Comparison of ENCODE assay signal across 8 cellular contexts in the genomic region with DNA sequence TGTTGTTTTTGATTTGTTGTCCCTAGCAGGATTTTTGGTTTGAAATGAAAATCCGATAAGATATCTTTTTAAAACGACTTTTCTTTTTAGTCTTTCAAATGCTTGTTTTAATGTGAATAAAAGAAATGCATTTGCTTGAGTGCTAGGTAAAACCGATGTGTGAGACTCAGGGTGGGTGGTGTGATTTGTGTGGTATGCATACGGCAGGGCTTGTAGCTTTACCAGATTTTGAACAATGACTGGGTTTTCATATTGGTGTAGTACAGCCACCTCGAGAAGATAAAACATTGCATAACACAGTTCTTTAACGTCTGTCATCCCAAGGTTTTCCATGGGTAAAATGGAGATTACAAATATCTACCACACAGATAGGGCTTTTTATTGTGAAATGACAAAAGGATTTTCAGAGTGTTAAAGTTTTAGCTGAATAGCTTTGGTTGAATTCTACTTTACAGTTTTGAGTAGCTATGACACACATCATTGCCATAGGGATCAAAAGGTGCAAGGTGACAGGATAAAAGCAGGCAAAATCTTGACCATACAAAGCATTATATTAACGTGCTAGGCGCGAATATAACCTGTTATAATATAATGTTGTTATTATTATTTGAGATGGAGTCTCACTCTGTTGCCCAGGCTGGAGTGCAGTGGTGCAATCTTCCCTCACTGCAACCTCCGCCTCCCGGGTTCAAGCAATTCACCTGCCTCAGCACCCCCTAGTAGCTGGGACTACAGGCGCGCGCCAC. TPM values are rescaled to one million over a fixed set of nuclear protein-coding genes. Genes with fewer than 3 reads are reported as not detected.
DNase-seq lines count a peak whose midpoint lies in the region; ATAC-seq and FAIRE-seq lines count a peak whose summit lies in the region.

No MANE protein-coding gene starts in this region.

- no peak overlapping the region for H3K9ac ChIP-seq in adipocyte (ENCODE audit: low read length)

- no peaks in the 10 kb centered on the region for H3K27me3 ChIP-seq in adipocyte (replicated peaks; ENCODE audit: control insufficient read depth, insufficient read depth, low read length)

- no peak for DNase-seq in stimulated activated naive CD8-positive, alpha-beta T cell treated with anti-CD3 and anti-CD28 coated beads, Interleukin-15, Interleukin-2, amounts not matched to agents 100 U/mL and 50 U/mL, for 24 hours
- DNase-seq in adipocyte (ENCODE audit: low read depth), result no peak
- DNase-seq in naive B cell, result no peak
- DNase-seq in HTR-8/SVneo (ENCODE audit: insufficient read length, low spot score), result no peak
- DNase-seq in central memory CD4-positive, alpha-beta T cell, result no peak

- H3K9me3 ChIP-seq in adipocyte (ENCODE audit: control insufficient read depth, low read length), result no peaks in the 10 kb centered on the region

- peaks cover 9% of the 10 kb centered on the region for H3K36me3 Mint-ChIP-seq in stimulated activated naive CD8-positive, alpha-beta T cell treated with anti-CD3 and anti-CD28 coated beads, Interleukin-15, Interleukin-2, amounts not matched to agents 100 ng/mL and 50 ng/mL, for 24 hours (ENCODE audit: low read depth)
- peaks cover 5 to 16% of the 10 kb centered on the region in 2 donors for H3K36me3 Mint-ChIP-seq in naive B cell

- no peak overlapping the region for H3K27ac Mint-ChIP-seq in stimulated activated naive CD8-positive, alpha-beta T cell treated with anti-CD3 and anti-CD28 coated beads, Interleukin-15, Interleukin-2, amounts not matched to agents 100 ng/mL and 50 ng/mL, for 24 hours
- peak overlapping the region; percentile 7 to 100 (median 94) for H3K27ac Mint-ChIP-seq in naive B cell

- peaks cover 4% of the 10 kb centered on the region for H3K27me3 Mint-ChIP-seq in stimulated activated naive CD8-positive, alpha-beta T cell treated with anti-CD3 and anti-CD28 coated beads, Interleukin-15, Interleukin-2, amounts not matched to agents 100 ng/mL and 50 ng/mL, for 24 hours
- H3K27me3 Mint-ChIP-seq in naive B cell, result no peaks in the 10 kb centered on the region

- H3K36me3 ChIP-seq in adipocyte (ENCODE audit: control insufficient read depth, insufficient read depth, low read length, severe bottlenecking), result peaks cover 2% of the 10 kb centered on the region

- H3K4me1 ChIP-seq in adipocyte (ENCODE audit: control insufficient read depth, insufficient read depth, low read length), result peaks cover 21% of the 10 kb centered on the region

- H3K9me3 Mint-ChIP-seq in stimulated activated naive CD8-positive, alpha-beta T cell treated with anti-CD3 and anti-CD28 coated beads, Interleukin-15, Interleukin-2, amounts not matched to agents 100 ng/mL and 50 ng/mL, for 24 hours, result no peaks in the 10 kb centered on the region
- H3K9me3 Mint-ChIP-seq in naive B cell, result no peaks in the 10 kb centered on the region

- H3K4me1 Mint-ChIP-seq in stimulated activated naive CD8-positive, alpha-beta T cell treated with anti-CD3 and anti-CD28 coated beads, Interleukin-15, Interleukin-2, amounts not matched to agents 100 ng/mL and 50 ng/mL, for 24 hours (ENCODE audit: low read depth), result peaks cover 32% of the 10 kb centered on the region
- peaks cover 18 to 37% (median 36%) of the 10 kb centered on the region in 3 donors for H3K4me1 Mint-ChIP-seq in naive B cell

- no peak for ATAC-seq in stimulated activated naive CD8-positive, alpha-beta T cell treated with anti-CD3 and anti-CD28 coated beads, Interleukin-15, Interleukin-2, amounts not matched to agents 100 U/mL and 50 U/mL, for 24 hours
- ATAC-seq in naive B cell (ENCODE audit: low read depth in 2 of 2) (no peak), GM19467 (IDR thresholded peaks at IDR 0.05; ENCODE audit: unreplicated experiment) (no peak), GM18907 (IDR thresholded peaks at IDR 0.05; ENCODE audit: unreplicated experiment) (no peak)

- FAIRE-seq in HTR-8/SVneo (lab: Jason Lieb, UNC), result no peak

- H3K4me3 Mint-ChIP-seq in stimulated activated naive CD8-positive, alpha-beta T cell treated with anti-CD3 and anti-CD28 coated beads, Interleukin-15, Interleukin-2, amounts not matched to agents 100 ng/mL and 50 ng/mL, for 24 hours, result peak overlapping the region; percentile 98
- H3K4me3 Mint-ChIP-seq in naive B cell, result peak overlapping the region; percentile 45 to 100 (median 99)

- H3K4me3 ChIP-seq in adipocyte (ENCODE audit: low read length), result peak overlapping the region; percentile 99

RNA-seq across cellular contexts. Expression of a gene that starts 0.8 kb away (rescaled TPM):
- polyA plus RNA-seq in naive B cell (ENCODE audit: low read depth in 6 of 6), result 10 to 100 TPM; 34.9 to 80.2 (median 50.9) TPM
